Comparison of ENCODE assay signal across 23 cellular contexts in genomic region chr11:46337626-46338345, GRCh38. TPM values are rescaled to one million over a fixed set of nuclear protein-coding genes. Genes with fewer than 3 reads are reported as not detected.
DNase-seq lines count a peak whose midpoint lies in the region; ATAC-seq and TF ChIP-seq lines count a peak whose summit lies in the region.
"Had no signal": no experiment of that assay in that cellular context is flagged by ENCODE, and none has a peak within 500 bp of the region (broad histone marks: within the 10 kb centered on the region; RNA-seq: fewer than 3 reads in every experiment).

No MANE protein-coding gene starts in this region.

- no peaks in the 10 kb centered on the region for H3K36me3 ChIP-seq in naive thymus-derived CD4-positive, alpha-beta T cell (ENCODE audit: control insufficient read depth in 2 of 3, insufficient read depth in 3 of 3, low read length in 3 of 3)
- H3K36me3 ChIP-seq: gastroesophageal sphincter, MG63, uterus had no signal

- peaks cover 16% of the 10 kb centered on the region for H3K4me1 ChIP-seq in right cardiac atrium (ENCODE audit: control insufficient read depth, insufficient read depth, low read length)
- peaks cover 5 to 86% of the 10 kb centered on the region in 2 donors for H3K4me1 ChIP-seq in naive thymus-derived CD4-positive, alpha-beta T cell (ENCODE audit: control insufficient read depth in 2 of 2, insufficient read depth in 2 of 2, low read length in 2 of 2)

- H3K36me3 Mint-ChIP-seq in T-cell, result no peaks in the 10 kb centered on the region
- H3K36me3 Mint-ChIP-seq in naive thymus-derived CD4-positive, alpha-beta T cell, result peaks cover 0 to 10% (median 0%) of the 10 kb centered on the region in 5 donors
- H3K36me3 Mint-ChIP-seq: activated naive CD4-positive, alpha-beta T cell treated with anti-CD3 and anti-CD28 coated beads, Interleukin-2, amount 50 U/mL, for 72 hours had no signal

- H3K27ac ChIP-seq in right cardiac atrium (ENCODE audit: low read length), result peak overlapping the region; percentile 31
- no peak overlapping the region for H3K27ac ChIP-seq in naive thymus-derived CD4-positive, alpha-beta T cell (ENCODE audit: low read depth, low read length)

- intact Hi-C loops in right cardiac atrium (cut with DNase I) (no loop called here), Right ventricle myocardium inferior (cut with DNase I) (loop anchor here (2.0 kb wide), 1 partner anchor 21 kb away; no protein-coding TSS in a partner anchor)
- intact Hi-C loops in naive thymus-derived CD4-positive, alpha-beta T cell (cut with micrococcal nuclease), result no loop called here

- no peaks in the 10 kb centered on the region for H3K9me3 ChIP-seq in right cardiac atrium (ENCODE audit: control insufficient read depth, low read length)
- no peaks in the 10 kb centered on the region for H3K9me3 ChIP-seq in naive thymus-derived CD4-positive, alpha-beta T cell (ENCODE audit: control insufficient read depth in 2 of 3, low read length in 3 of 3)
- H3K9me3 ChIP-seq: gastroesophageal sphincter, MG63, uterus had no signal

- no peak for ATAC-seq in right cardiac atrium
- ATAC-seq in Right ventricle myocardium inferior, result no peak
- ATAC-seq in T-cell (replicated peaks in 1 of 4), result no peak
- ATAC-seq in naive thymus-derived CD4-positive, alpha-beta T cell, result no peak
- ATAC-seq: activated T-cell treated with anti-CD3 and anti-CD28 coated beads, Interleukin-2, amount 50 U/mL, for 72 hours; gastroesophageal sphincter; Panc1 had no signal

- no peaks in the 10 kb centered on the region for H3K27me3 ChIP-seq in right cardiac atrium (ENCODE audit: control insufficient read depth, insufficient read depth)
- H3K27me3 ChIP-seq in naive thymus-derived CD4-positive, alpha-beta T cell (ENCODE audit: control insufficient read depth in 2 of 2, insufficient read depth in 2 of 2, low read length in 2 of 2), result peaks cover 0 to 3% of the 10 kb centered on the region in 2 donors
- H3K27me3 ChIP-seq: MG63 had no signal

- DNase-seq in right cardiac atrium (no peak), Right ventricle myocardium inferior (ENCODE audit: missing footprints) (no peak), T-cell (no peak), occipital lobe (lab: John Stamatoyannopoulos, UW) (no peak), NCI-H2227 (lab: John Stamatoyannopoulos, UW; ENCODE audit: unreplicated experiment) (no peak), GM13977 (ENCODE audit: low spot score) (no peak)
- no peak for DNase-seq in naive thymus-derived CD4-positive, alpha-beta T cell
- DNase-seq: activated CD4-positive, alpha-beta T cell treated with anti-CD3 and anti-CD28 coated beads, Interleukin-2, amount 10 ng/mL, durations not matched to agents 24 days and 14 days; activated T-cell treated with anti-CD3 and anti-CD28 coated beads, Interleukin-2, amount 50 U/mL, for 72 hours; CD4-positive, CD25-positive, alpha-beta regulatory T cell; central memory CD4-positive, alpha-beta T cell; DMS 273 treated with DMSO at 0.1 percent for 48 hours; MG63; NCI-H1436 treated with DMSO at 0.1 percent for 48 hours; NCI-H510A treated with DMSO at 0.1 percent for 48 hours; SIG-M5; small intestine; stimulated activated CD4-positive, alpha-beta T cell treated with anti-CD3 and anti-CD28 coated beads, Interleukin-1b, Interleukin-23, amount 100 ng/mL, for 48 hours; uterus had no signal

- no peaks in the 10 kb centered on the region for H3K9me3 Mint-ChIP-seq in T-cell
- H3K9me3 Mint-ChIP-seq in naive thymus-derived CD4-positive, alpha-beta T cell, result peaks cover 0 to 2% (median 0%) of the 10 kb centered on the region in 11 donors
- H3K9me3 Mint-ChIP-seq: activated CD4-positive, alpha-beta T cell treated with anti-CD3 and anti-CD28 coated beads, Interleukin-2, amount 10 ng/mL, durations not matched to agents 24 days and 14 days; activated naive CD4-positive, alpha-beta T cell treated with anti-CD3 and anti-CD28 coated beads, Interleukin-2, amount 50 U/mL, for 72 hours; activated T-cell treated with anti-CD3 and anti-CD28 coated beads, Interleukin-2, amount 50 U/mL, for 72 hours; dendritic cell treated with granulocyte-macrophage colony-stimulating factor and Interleukin-4, amounts not matched to agents 40 ng/mL and 50 ng/mL, for 4 days had no signal

- peak overlapping the region; percentile 36 to 71 for H3K27ac Mint-ChIP-seq in T-cell
- peak overlapping the region in 8 of 9 donors; percentile 50 to 90 (median 82) for H3K27ac Mint-ChIP-seq in naive thymus-derived CD4-positive, alpha-beta T cell
- H3K27ac Mint-ChIP-seq: activated CD4-positive, alpha-beta T cell treated with anti-CD3 and anti-CD28 coated beads, Interleukin-2, amount 10 ng/mL, durations not matched to agents 24 days and 14 days; activated T-cell treated with anti-CD3 and anti-CD28 coated beads, Interleukin-2, amount 50 U/mL, for 72 hours had no signal

- peak overlapping the region in 1 of 3 donors; percentile 70 for H3K4me3 Mint-ChIP-seq in T-cell
- peak overlapping the region in 9 of 10 donors; percentile 22 to 91 (median 55) for H3K4me3 Mint-ChIP-seq in naive thymus-derived CD4-positive, alpha-beta T cell
- H3K4me3 Mint-ChIP-seq: activated CD4-positive, alpha-beta T cell treated with anti-CD3 and anti-CD28 coated beads, Interleukin-2, amount 10 ng/mL, durations not matched to agents 24 days and 14 days had no signal

- no peaks in the 10 kb centered on the region for H3K27me3 Mint-ChIP-seq in T-cell
- H3K27me3 Mint-ChIP-seq in naive thymus-derived CD4-positive, alpha-beta T cell, result peaks cover 0 to 19% (median 0%) of the 10 kb centered on the region in 5 donors

- POLR2A ChIA-PET in T-cell (lab: Charles Lee), result no interaction called here
- POLR2A ChIA-PET in naive thymus-derived CD4-positive, alpha-beta T cell (lab: Charles Lee), result interaction anchor here (0.6 to 17.3 kb wide), 4 partner anchors 6 to 20 kb away, joined by 3 to 444 read pairs (median 224); partner anchors contain the start of gene DGKZ

- TF ChIP-seq CTCF in GM13977 (IDR thresholded peaks at IDR 0.05; ENCODE audit: extremely low read depth, insufficient read depth, missing control alignments), result no peak

- in situ Hi-C loops in GM13977 (cut with MboI; ENCODE audit: low pct_unique_long_range_greater_than_20kb, low sequenced_read_pairs, unreplicated experiment), result no loop called here

- no peak overlapping the region for H3K4me3 ChIP-seq in right cardiac atrium (ENCODE audit: low read length)
- no peak overlapping the region for H3K4me3 ChIP-seq in naive thymus-derived CD4-positive, alpha-beta T cell (ENCODE audit: low read length)
- H3K4me3 ChIP-seq: MG63 had no signal

- H3K4me1 Mint-ChIP-seq in T-cell, result peaks cover 72 to 82% (median 81%) of the 10 kb centered on the region in 3 donors
- H3K4me1 Mint-ChIP-seq in naive thymus-derived CD4-positive, alpha-beta T cell, result peaks cover 46 to 95% (median 88%) of the 10 kb centered on the region in 7 donors

- 86% methylated on average over 13 of the region's 13 CpGs for WGBS in right cardiac atrium

- CTCF ChIA-PET in T-cell (lab: Charles Lee), result no interaction called here
- CTCF ChIA-PET in naive thymus-derived CD4-positive, alpha-beta T cell (lab: Charles Lee), result no interaction called here

RNA-seq across cellular contexts. Expression of gene DGKZ, which starts 9.5 kb away (rescaled TPM):
- total RNA-seq in right cardiac atrium, result 100 to 1,000 TPM in 2 of 4 donors, 10 to 100 TPM in 2; 75.8 to 108 (median 100) TPM
- 87.5 TPM for polyA plus RNA-seq in right cardiac atrium
- total RNA-seq in Right ventricle myocardium inferior, result 67.5 TPM
- total RNA-seq in T-cell, result 100 to 1,000 TPM; 235 to 318 (median 251) TPM
- 100 to 1,000 TPM; 146 to 291 (median 263) TPM for total RNA-seq in naive thymus-derived CD4-positive, alpha-beta T cell
- 10 to 100 TPM; 41.5 to 70.5 TPM for polyA plus RNA-seq in naive thymus-derived CD4-positive, alpha-beta T cell
- total RNA-seq in occipital lobe, result 33.5 TPM

RNA-seq across cellular contexts. Expression of gene MDK, which starts 43.7 kb away (rescaled TPM):
- 10 to 100 TPM in 3 of 4 donors, 1 to 10 TPM in 1; 9.9 to 18.8 (median 11.9) TPM for total RNA-seq in right cardiac atrium
- polyA plus RNA-seq in right cardiac atrium, result 10.1 TPM
- total RNA-seq in Right ventricle myocardium inferior, result 3.2 TPM
- total RNA-seq in T-cell, result 1 to 10 TPM; 5.8 to 8.6 (median 8.3) TPM
- total RNA-seq in naive thymus-derived CD4-positive, alpha-beta T cell, result 10 to 100 TPM in 2 of 5 experiments, 1 to 10 TPM in 3; 4.9 to 13.5 (median 8.8) TPM
- under 1 TPM in 1 of 2 donors, not detected in 1; 0.35 TPM for polyA plus RNA-seq in naive thymus-derived CD4-positive, alpha-beta T cell
- 15.1 TPM for total RNA-seq in occipital lobe
- polyA plus RNA-seq: CD4-positive, CD25-positive, alpha-beta regulatory T cell had no signal

RNA-seq across cellular contexts. Expression of gene CHRM4, which starts 53.8 kb away (rescaled TPM):
- total RNA-seq in right cardiac atrium (under 1 TPM in 2 of 4 donors, not detected in 2; 0.14 to 0.53 TPM), Right ventricle myocardium inferior (not detected), T-cell (1 to 10 TPM in 2 of 5 donors, under 1 TPM in 2, not detected in 1; 0.18 to 3.9 (median 1.5) TPM), occipital lobe (0.78 TPM)
- polyA plus RNA-seq in right cardiac atrium, result 0.20 TPM
- total RNA-seq in naive thymus-derived CD4-positive, alpha-beta T cell, result 1 to 10 TPM in 2 of 5 experiments, under 1 TPM in 1, not detected in 2; 0.48 to 3.5 (median 3.1) TPM
- polyA plus RNA-seq in naive thymus-derived CD4-positive, alpha-beta T cell, result under 1 TPM; 0.15 to 0.17 TPM
